Comparison of ENCODE assay signal across 1 cellular context in the genomic region with DNA sequence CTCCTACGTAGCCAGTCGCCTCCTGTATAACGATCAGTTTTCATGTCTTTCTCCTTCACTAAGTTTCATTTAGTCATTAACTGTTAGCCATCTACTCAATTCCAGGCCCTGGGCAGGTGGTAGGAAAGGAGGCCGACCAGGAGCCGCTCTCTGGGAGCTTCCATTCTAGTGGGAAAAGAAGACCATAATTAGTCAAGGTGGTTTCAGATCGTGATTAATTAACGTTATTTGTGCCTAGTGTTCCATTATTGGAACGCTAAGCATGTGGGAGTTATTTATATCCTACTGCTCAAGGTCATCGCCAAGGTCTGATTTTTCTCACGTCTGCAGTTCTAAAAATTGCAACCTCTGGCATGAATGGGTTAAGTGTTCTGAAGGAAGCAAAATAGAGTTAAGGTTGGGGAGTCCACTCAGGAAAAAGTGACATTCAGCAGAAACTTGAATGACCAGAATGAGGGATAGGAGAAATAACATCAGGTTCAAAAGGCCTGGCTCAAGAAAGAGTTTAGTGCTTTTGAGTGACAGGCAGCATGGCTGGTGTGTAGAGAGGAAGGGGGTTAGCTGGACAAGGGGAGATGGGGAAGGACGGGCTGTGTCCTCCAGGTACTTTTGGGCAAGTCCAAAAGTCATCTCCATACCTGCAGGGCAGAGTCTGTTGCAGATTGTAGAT.
TF ChIP-seq lines count a peak whose summit lies in the region.

No MANE protein-coding gene starts in this region.

TF ChIP-seq in H1, 55 proteins besides CTCF, POLR2A, EP300 and RAD21 (continued from another document):
- TF ChIP-seq SIX5 (IDR thresholded peaks at IDR 0.05; ENCODE audit: low read depth, low read length) (no peak), RBBP5 (IDR thresholded peaks at IDR 0.05; ENCODE audit: borderline replicate concordance, low read depth, low read length) (no peak), BACH1 (IDR thresholded peaks at IDR 0.05; ENCODE audit: low read length) (no peak), RXRA (IDR thresholded peaks at IDR 0.05; ENCODE audit: insufficient read depth, low read depth, low read length) (no peak), CBX5 (IDR thresholded peaks at IDR 0.05; ENCODE audit: low read depth, low read length) (no peak), POU5F1 (IDR thresholded peaks at IDR 0.05; ENCODE audit: low read depth, low read length) (no peak)
- TF ChIP-seq, protein P1, sequence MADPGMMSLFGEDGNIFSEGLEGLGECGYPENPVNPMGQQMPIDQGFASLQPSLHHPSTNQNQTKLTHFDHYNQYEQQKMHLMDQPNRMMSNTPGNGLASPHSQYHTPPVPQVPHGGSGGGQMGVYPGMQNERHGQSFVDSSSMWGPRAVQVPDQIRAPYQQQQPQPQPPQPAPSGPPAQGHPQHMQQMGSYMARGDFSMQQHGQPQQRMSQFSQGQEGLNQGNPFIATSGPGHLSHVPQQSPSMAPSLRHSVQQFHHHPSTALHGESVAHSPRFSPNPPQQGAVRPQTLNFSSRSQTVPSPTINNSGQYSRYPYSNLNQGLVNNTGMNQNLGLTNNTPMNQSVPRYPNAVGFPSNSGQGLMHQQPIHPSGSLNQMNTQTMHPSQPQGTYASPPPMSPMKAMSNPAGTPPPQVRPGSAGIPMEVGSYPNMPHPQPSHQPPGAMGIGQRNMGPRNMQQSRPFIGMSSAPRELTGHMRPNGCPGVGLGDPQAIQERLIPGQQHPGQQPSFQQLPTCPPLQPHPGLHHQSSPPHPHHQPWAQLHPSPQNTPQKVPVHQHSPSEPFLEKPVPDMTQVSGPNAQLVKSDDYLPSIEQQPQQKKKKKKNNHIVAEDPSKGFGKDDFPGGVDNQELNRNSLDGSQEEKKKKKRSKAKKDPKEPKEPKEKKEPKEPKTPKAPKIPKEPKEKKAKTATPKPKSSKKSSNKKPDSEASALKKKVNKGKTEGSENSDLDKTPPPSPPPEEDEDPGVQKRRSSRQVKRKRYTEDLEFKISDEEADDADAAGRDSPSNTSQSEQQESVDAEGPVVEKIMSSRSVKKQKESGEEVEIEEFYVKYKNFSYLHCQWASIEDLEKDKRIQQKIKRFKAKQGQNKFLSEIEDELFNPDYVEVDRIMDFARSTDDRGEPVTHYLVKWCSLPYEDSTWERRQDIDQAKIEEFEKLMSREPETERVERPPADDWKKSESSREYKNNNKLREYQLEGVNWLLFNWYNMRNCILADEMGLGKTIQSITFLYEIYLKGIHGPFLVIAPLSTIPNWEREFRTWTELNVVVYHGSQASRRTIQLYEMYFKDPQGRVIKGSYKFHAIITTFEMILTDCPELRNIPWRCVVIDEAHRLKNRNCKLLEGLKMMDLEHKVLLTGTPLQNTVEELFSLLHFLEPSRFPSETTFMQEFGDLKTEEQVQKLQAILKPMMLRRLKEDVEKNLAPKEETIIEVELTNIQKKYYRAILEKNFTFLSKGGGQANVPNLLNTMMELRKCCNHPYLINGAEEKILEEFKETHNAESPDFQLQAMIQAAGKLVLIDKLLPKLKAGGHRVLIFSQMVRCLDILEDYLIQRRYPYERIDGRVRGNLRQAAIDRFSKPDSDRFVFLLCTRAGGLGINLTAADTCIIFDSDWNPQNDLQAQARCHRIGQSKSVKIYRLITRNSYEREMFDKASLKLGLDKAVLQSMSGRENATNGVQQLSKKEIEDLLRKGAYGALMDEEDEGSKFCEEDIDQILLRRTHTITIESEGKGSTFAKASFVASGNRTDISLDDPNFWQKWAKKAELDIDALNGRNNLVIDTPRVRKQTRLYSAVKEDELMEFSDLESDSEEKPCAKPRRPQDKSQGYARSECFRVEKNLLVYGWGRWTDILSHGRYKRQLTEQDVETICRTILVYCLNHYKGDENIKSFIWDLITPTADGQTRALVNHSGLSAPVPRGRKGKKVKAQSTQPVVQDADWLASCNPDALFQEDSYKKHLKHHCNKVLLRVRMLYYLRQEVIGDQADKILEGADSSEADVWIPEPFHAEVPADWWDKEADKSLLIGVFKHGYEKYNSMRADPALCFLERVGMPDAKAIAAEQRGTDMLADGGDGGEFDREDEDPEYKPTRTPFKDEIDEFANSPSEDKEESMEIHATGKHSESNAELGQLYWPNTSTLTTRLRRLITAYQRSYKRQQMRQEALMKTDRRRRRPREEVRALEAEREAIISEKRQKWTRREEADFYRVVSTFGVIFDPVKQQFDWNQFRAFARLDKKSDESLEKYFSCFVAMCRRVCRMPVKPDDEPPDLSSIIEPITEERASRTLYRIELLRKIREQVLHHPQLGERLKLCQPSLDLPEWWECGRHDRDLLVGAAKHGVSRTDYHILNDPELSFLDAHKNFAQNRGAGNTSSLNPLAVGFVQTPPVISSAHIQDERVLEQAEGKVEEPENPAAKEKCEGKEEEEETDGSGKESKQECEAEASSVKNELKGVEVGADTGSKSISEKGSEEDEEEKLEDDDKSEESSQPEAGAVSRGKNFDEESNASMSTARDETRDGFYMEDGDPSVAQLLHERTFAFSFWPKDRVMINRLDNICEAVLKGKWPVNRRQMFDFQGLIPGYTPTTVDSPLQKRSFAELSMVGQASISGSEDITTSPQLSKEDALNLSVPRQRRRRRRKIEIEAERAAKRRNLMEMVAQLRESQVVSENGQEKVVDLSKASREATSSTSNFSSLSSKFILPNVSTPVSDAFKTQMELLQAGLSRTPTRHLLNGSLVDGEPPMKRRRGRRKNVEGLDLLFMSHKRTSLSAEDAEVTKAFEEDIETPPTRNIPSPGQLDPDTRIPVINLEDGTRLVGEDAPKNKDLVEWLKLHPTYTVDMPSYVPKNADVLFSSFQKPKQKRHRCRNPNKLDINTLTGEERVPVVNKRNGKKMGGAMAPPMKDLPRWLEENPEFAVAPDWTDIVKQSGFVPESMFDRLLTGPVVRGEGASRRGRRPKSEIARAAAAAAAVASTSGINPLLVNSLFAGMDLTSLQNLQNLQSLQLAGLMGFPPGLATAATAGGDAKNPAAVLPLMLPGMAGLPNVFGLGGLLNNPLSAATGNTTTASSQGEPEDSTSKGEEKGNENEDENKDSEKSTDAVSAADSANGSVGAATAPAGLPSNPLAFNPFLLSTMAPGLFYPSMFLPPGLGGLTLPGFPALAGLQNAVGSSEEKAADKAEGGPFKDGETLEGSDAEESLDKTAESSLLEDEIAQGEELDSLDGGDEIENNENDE (IDR thresholded peaks at IDR 0.05; ENCODE audit: insufficient replicate concordance, low read length), result no peak
